14 cellular contexts compared by ENCODE assay signal in the genomic region with DNA sequence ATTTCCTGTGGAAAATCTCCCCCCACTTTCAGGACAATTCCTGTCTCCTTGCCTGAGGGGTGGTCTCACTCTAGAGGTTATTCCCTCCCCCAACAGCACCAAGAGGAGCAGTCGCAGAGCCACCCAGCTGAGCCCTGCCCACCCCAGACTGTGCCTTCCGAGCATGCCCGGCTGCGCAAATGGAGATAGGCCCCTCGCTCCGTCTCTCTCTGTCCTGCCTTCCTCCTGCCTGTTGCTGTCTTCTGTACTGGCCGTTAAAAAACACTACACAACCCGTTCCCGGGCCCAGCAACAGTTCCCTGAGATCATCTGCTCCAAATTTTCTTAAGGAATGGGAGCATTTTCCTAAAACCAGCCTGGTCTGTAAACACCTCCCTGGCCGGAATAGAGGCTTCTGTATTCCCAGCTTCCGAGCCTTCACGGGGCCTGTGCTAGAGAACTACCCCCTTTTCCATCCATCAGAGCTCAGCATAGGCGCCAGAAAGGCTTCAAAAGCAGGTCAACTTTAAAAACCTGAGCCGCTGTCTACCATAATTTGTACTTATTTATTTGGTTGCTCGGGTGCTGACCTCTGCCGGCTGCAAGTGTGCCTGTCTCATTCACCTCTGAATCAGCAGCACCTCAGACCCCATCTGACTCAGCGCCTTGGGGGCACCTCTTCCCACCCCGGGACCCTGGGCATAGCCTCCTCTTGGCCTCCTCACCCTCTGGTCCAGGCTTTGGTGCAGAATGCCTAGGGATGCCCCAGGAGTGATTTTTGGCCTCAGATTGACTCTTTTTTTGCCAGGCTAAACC.
A peak's percentile ranks its signal among the peaks of the same experiment; 100 is the strongest.
DNase-seq lines count a peak whose midpoint lies in the region; ATAC-seq and TF ChIP-seq lines count a peak whose summit lies in the region.
"Had no signal": no experiment of that assay in that cellular context is flagged by ENCODE, and none has a peak within 500 bp of the region (broad histone marks: within the 10 kb centered on the region; RNA-seq: fewer than 3 reads in every experiment).

No MANE protein-coding gene starts in this region.

- H4K20me1 ChIP-seq in HCT116 (ENCODE audit: insufficient read depth): no peaks in the 10 kb centered on the region

- H3K9me3 ChIP-seq in AG04450 (ENCODE audit: control insufficient read depth, insufficient read depth, low read length) (peaks cover 5% of the 10 kb centered on the region; the same call in 1 of the 2 replicates), HCT116 (ENCODE audit: control insufficient read depth in 1 of 2, insufficient read depth in 1 of 2, low read depth in 1 of 2, low read length in 2 of 2) (no peaks in the 10 kb centered on the region)
- H3K9me3 ChIP-seq: BLaER1 had no signal

- RAD21 ChIA-PET in HCT116 (lab: Charles Lee; ENCODE audit: low non-redundant PET in 1 of 2, low total read pairs in 2 of 2, uncharacterized antibody in 2 of 2, unreplicated experiment in 2 of 2): no interaction called here

- H2AFZ ChIP-seq in HCT116 (ENCODE audit: low read depth, low read length, poor library complexity, severe bottlenecking): no peak overlapping the region

- H3K4me1 Mint-ChIP-seq in activated CD4-positive, alpha-beta T cell treated with anti-CD3 and anti-CD28 coated beads, Interleukin-2, amount 10 ng/mL, durations not matched to agents 7 days and 5 days: no peaks in the 10 kb centered on the region
- no peaks in the 10 kb centered on the region for H3K4me1 Mint-ChIP-seq in activated CD4-positive, alpha-beta memory T cell treated with anti-CD3 and anti-CD28 coated beads, Interleukin-2, amount 10 ng/mL, durations not matched to agents 7 days and 5 days
- H3K4me1 Mint-ChIP-seq: central memory CD8-positive, alpha-beta T cell had no signal

- DNase-seq in AG04450 (ENCODE audit: low read depth, low spot score) (no peak), HCT116 (ENCODE audit: low read depth, low spot score) (no peak), SW480 (ENCODE audit: low spot score) (peak; percentile 16), iris pigment epithelial cell (ENCODE audit: low read depth) (peak; percentile 28), NCI-H1417 (lab: John Stamatoyannopoulos, UW) (no peak)
- DNase-seq in activated CD4-positive, alpha-beta T cell treated with anti-CD3 and anti-CD28 coated beads, Interleukin-2, amount 10 ng/mL, durations not matched to agents 7 days and 5 days: no peak
- no peak for DNase-seq in activated CD4-positive, alpha-beta memory T cell treated with anti-CD3 and anti-CD28 coated beads, Interleukin-2, amount 10 ng/mL, durations not matched to agents 7 days and 5 days
- DNase-seq: activated naive CD4-positive, alpha-beta T cell treated with anti-CD3 and anti-CD28 coated beads for 36 hours; MM.1S; stimulated activated naive CD8-positive, alpha-beta T cell treated with anti-CD3 and anti-CD28 coated beads, Interleukin-15, Interleukin-2, amounts not matched to agents 100 U/mL and 50 U/mL, for 24 hours; WERI-Rb-1 had no signal

- no peaks in the 10 kb centered on the region for H3K4me1 ChIP-seq in HCT116 (ENCODE audit: control insufficient read depth in 1 of 2, insufficient read depth in 2 of 2, low read length in 2 of 2)

- no peak overlapping the region for H3K9ac ChIP-seq in HCT116 (ENCODE audit: low read length)
- H3K9ac ChIP-seq: BLaER1 had no signal

- no peaks in the 10 kb centered on the region for H3K9me3 Mint-ChIP-seq in activated CD4-positive, alpha-beta T cell treated with anti-CD3 and anti-CD28 coated beads, Interleukin-2, amount 10 ng/mL, durations not matched to agents 7 days and 5 days
- no peaks in the 10 kb centered on the region for H3K9me3 Mint-ChIP-seq in activated CD4-positive, alpha-beta memory T cell treated with anti-CD3 and anti-CD28 coated beads, Interleukin-2, amount 10 ng/mL, durations not matched to agents 7 days and 5 days
- H3K9me3 Mint-ChIP-seq: activated naive CD4-positive, alpha-beta T cell treated with anti-CD3 and anti-CD28 coated beads for 36 hours; central memory CD8-positive, alpha-beta T cell had no signal

- no peaks in the 10 kb centered on the region for H3K36me3 Mint-ChIP-seq in activated CD4-positive, alpha-beta T cell treated with anti-CD3 and anti-CD28 coated beads, Interleukin-2, amount 10 ng/mL, durations not matched to agents 7 days and 5 days (ENCODE audit: low read depth)
- H3K36me3 Mint-ChIP-seq in activated CD4-positive, alpha-beta memory T cell treated with anti-CD3 and anti-CD28 coated beads, Interleukin-2, amount 10 ng/mL, durations not matched to agents 7 days and 5 days (ENCODE audit: low read depth): no peaks in the 10 kb centered on the region

- H3K4me2 ChIP-seq in HCT116 (ENCODE audit: low read length): no peak overlapping the region
- H3K4me2 ChIP-seq: BLaER1 had no signal

- TF ChIP-seq CTCF in AG04450 (IDR thresholded peaks at IDR 0.05; ENCODE audit: low read depth, low read length): peak; percentile 13; the same call in 1 of the 2 replicates
- peak; percentile 14 to 47 (median 45); a peak in 2 of 6 replicates for TF ChIP-seq CTCF in HCT116 (IDR thresholded peaks at IDR 0.05 in 2 of 3, conservative IDR thresholded peaks at IDR 0.05 in 1 of 3; ENCODE audit: borderline replicate concordance in 1 of 3, insufficient read depth in 1 of 3, low read depth in 2 of 3, low read length in 2 of 3)

- H3K79me2 ChIP-seq in HCT116 (ENCODE audit: insufficient read depth, low read length): no peaks in the 10 kb centered on the region

- no TSS peak for BruUV-seq in HCT116 (replicated peaks; lab: Mats Ljungman, UMichigan)

- no peaks in the 10 kb centered on the region for H3K27me3 Mint-ChIP-seq in activated CD4-positive, alpha-beta T cell treated with anti-CD3 and anti-CD28 coated beads, Interleukin-2, amount 10 ng/mL, durations not matched to agents 7 days and 5 days
- no peaks in the 10 kb centered on the region for H3K27me3 Mint-ChIP-seq in activated CD4-positive, alpha-beta memory T cell treated with anti-CD3 and anti-CD28 coated beads, Interleukin-2, amount 10 ng/mL, durations not matched to agents 7 days and 5 days

- no peak overlapping the region for H3K27ac Mint-ChIP-seq in activated CD4-positive, alpha-beta T cell treated with anti-CD3 and anti-CD28 coated beads, Interleukin-2, amount 10 ng/mL, durations not matched to agents 7 days and 5 days
- H3K27ac Mint-ChIP-seq in activated CD4-positive, alpha-beta memory T cell treated with anti-CD3 and anti-CD28 coated beads, Interleukin-2, amount 10 ng/mL, durations not matched to agents 7 days and 5 days: no peak overlapping the region
- H3K27ac Mint-ChIP-seq: activated naive CD4-positive, alpha-beta T cell treated with anti-CD3 and anti-CD28 coated beads for 36 hours had no signal

- intact Hi-C loops in HCT116 (cut with micrococcal nuclease): no loop called here

- no peaks in the 10 kb centered on the region for H3K9me2 ChIP-seq in HCT116 (ENCODE audit: insufficient read depth)

- CTCF ChIA-PET in AG04450 (lab: Charles Lee) (no interaction called here), HCT116 (lab: Charles Lee) (no interaction called here)
- CTCF ChIA-PET in activated CD4-positive, alpha-beta T cell treated with anti-CD3 and anti-CD28 coated beads, Interleukin-2, amount 10 ng/mL, durations not matched to agents 7 days and 5 days (lab: Charles Lee): no interaction called here
- CTCF ChIA-PET in activated CD4-positive, alpha-beta memory T cell treated with anti-CD3 and anti-CD28 coated beads, Interleukin-2, amount 10 ng/mL, durations not matched to agents 7 days and 5 days (lab: Charles Lee): no interaction called here

- POLR2A ChIA-PET in AG04450 (lab: Yijun Ruan, JAX): interaction anchor here (0.6 kb wide), 1 partner anchor 141 kb away, joined by 4 read pairs; no protein-coding TSS in a partner anchor
- POLR2A ChIA-PET in HCT116 (lab: Charles Lee): no interaction called here
- POLR2A ChIA-PET in activated CD4-positive, alpha-beta T cell treated with anti-CD3 and anti-CD28 coated beads, Interleukin-2, amount 10 ng/mL, durations not matched to agents 7 days and 5 days (lab: Charles Lee): no interaction called here
- POLR2A ChIA-PET in activated CD4-positive, alpha-beta memory T cell treated with anti-CD3 and anti-CD28 coated beads, Interleukin-2, amount 10 ng/mL, durations not matched to agents 7 days and 5 days (lab: Charles Lee): no interaction called here

- no peak overlapping the region for H3K4me3 Mint-ChIP-seq in activated CD4-positive, alpha-beta T cell treated with anti-CD3 and anti-CD28 coated beads, Interleukin-2, amount 10 ng/mL, durations not matched to agents 7 days and 5 days
- no peak overlapping the region for H3K4me3 Mint-ChIP-seq in activated CD4-positive, alpha-beta memory T cell treated with anti-CD3 and anti-CD28 coated beads, Interleukin-2, amount 10 ng/mL, durations not matched to agents 7 days and 5 days
- H3K4me3 Mint-ChIP-seq: activated naive CD4-positive, alpha-beta T cell treated with anti-CD3 and anti-CD28 coated beads for 36 hours; central memory CD8-positive, alpha-beta T cell had no signal

- H3K4me3 ChIP-seq in AG04450 (ENCODE audit: low read depth, low read length): no peak overlapping the region
- H3K4me3 ChIP-seq in HCT116 (replicated peaks in 1 of 2; ENCODE audit: low read depth in 1 of 2, low read length in 2 of 2): no peak overlapping the region
- H3K4me3 ChIP-seq: BLaER1 had no signal

- peak; percentile 31; the same call in 1 of the 2 replicates for TF ChIP-seq RAD21 in HCT116 (IDR thresholded peaks at IDR 0.05; ENCODE audit: low read depth)

- peak; percentile 71 for ATAC-seq in HCT116
- no peak for ATAC-seq in GM21367 (IDR thresholded peaks at IDR 0.05; ENCODE audit: unreplicated experiment)
- ATAC-seq: stimulated activated naive CD8-positive, alpha-beta T cell treated with anti-CD3 and anti-CD28 coated beads, Interleukin-15, Interleukin-2, amounts not matched to agents 100 U/mL and 50 U/mL, for 24 hours had no signal

- H3K27ac ChIP-seq in AG04450 (ENCODE audit: low read depth, low read length) (no peak overlapping the region), HCT116 (ENCODE audit: low read depth, low read length) (no peak overlapping the region)
- H3K27ac ChIP-seq: BLaER1, WERI-Rb-1 had no signal

- H3K27me3 ChIP-seq in AG04450 (ENCODE audit: control insufficient read depth, insufficient read depth, low read length) (peaks cover 7% of the 10 kb centered on the region), HCT116 (ENCODE audit: insufficient read depth, low read length) (peaks cover 44% of the 10 kb centered on the region)
- H3K27me3 ChIP-seq: BLaER1 had no signal

- H3K36me3 ChIP-seq in HCT116 (ENCODE audit: control insufficient read depth in 1 of 2, insufficient read depth in 2 of 2, low read length in 2 of 2): no peaks in the 10 kb centered on the region
- H3K36me3 ChIP-seq: BLaER1, WERI-Rb-1 had no signal

- no peak for TF ChIP-seq POLR2A in HCT116 (IDR thresholded peaks at IDR 0.05; ENCODE audit: borderline replicate concordance, extremely low read depth, insufficient read depth, insufficient read length)

TF ChIP-seq in HCT116, 20 proteins besides CTCF, POLR2A, EP300 and RAD21 (continues in another document):
- TF ChIP-seq FOSL1 (IDR thresholded peaks at IDR 0.05; ENCODE audit: low read depth) (no peak), YY1 (IDR thresholded peaks at IDR 0.05; ENCODE audit: extremely low read depth, insufficient replicate concordance, low read depth, low read length) (no peak)

Comparison
In these comparisons a context has a peak if more than half of its experiments do, and no peak if none do; other contexts are left out.
1. DNase-seq: peak in SW480 (single experiment) and iris pigment epithelial cell (single experiment); none in AG04450 (single experiment), HCT116 (single experiment), activated CD4-positive, alpha-beta T cell treated with anti-CD3 and anti-CD28 coated beads, Interleukin-2, amount 10 ng/mL, durations not matched to agents 7 days and 5 days (single experiment), NCI-H1417 (0 of 3) and activated CD4-positive, alpha-beta memory T cell treated with anti-CD3 and anti-CD28 coated beads, Interleukin-2, amount 10 ng/mL, durations not matched to agents 7 days and 5 days (single experiment).